Comparison of ENCODE assay signal across 8 cellular contexts in genomic region chr20:2663887-2664719, GRCh38. TPM values are rescaled to one million over a fixed set of nuclear protein-coding genes. Genes with fewer than 3 reads are reported as not detected.
A peak's percentile ranks its signal among the peaks of the same experiment; 100 is the strongest.
DNase-seq lines count a peak whose midpoint lies in the region; ATAC-seq and TF ChIP-seq lines count a peak whose summit lies in the region.

Gene IDH3B (minus strand): TSS chr20:2664216. CDS start chr20:2664188, 28 bp downstream.

- H3K27ac ChIP-seq in ascending aorta (peak within 1 kb of the TSS; percentile 82 to 86), right cardiac atrium (ENCODE audit: low read length) (peak within 1 kb of the TSS; percentile 92), vagina (peak within 1 kb of the TSS; percentile 88)

- H3K4me3 ChIP-seq in ascending aorta (peak within 1 kb of the TSS; percentile 77 to 81), right cardiac atrium (ENCODE audit: low read length) (peak within 1 kb of the TSS; percentile 86), vagina (peak within 1 kb of the TSS; percentile 75 to 92)

- H3K27ac Mint-ChIP-seq in T-helper 2 cell treated with Interferon-gamma antibody and Interleukin-4, amounts not matched to agents 5 μg/mL and 100 μg/mL, for 36 hours = peak within 1 kb of the TSS; percentile 91

- H3K27me3 ChIP-seq in ascending aorta (no peaks in the 10 kb centered on the region), right cardiac atrium (ENCODE audit: control insufficient read depth, insufficient read depth) (no peaks in the 10 kb centered on the region), vagina (no peaks in the 10 kb centered on the region)

- H3K36me3 Mint-ChIP-seq in T-helper 2 cell treated with Interferon-gamma antibody and Interleukin-4, amounts not matched to agents 5 μg/mL and 100 μg/mL, for 36 hours (ENCODE audit: low read depth) = peaks cover 35% of the 10 kb centered on the region

- ATAC-seq in HG02938 (IDR thresholded peaks at IDR 0.05; ENCODE audit: unreplicated experiment) (peak; percentile 91), right cardiac atrium (peak; percentile 97)

- peak; percentile 84 for TF ChIP-seq POLR2A in GM15510 (IDR thresholded peaks at IDR 0.05; ENCODE audit: borderline replicate concordance, extremely low read depth, insufficient read length)
- TF ChIP-seq POLR2A in vagina (IDR thresholded peaks at IDR 0.05) = peak in 1 of 2 donors; percentile 78

- peaks cover 7% of the 10 kb centered on the region for H3K27me3 Mint-ChIP-seq in T-helper 2 cell treated with Interferon-gamma antibody and Interleukin-4, amounts not matched to agents 5 μg/mL and 100 μg/mL, for 36 hours (ENCODE audit: low read depth)

- H3K4me1 ChIP-seq in ascending aorta (peaks cover 3 to 10% of the 10 kb centered on the region in 2 donors), right cardiac atrium (ENCODE audit: control insufficient read depth, insufficient read depth, low read length) (no peaks in the 10 kb centered on the region), vagina (peaks cover 18% of the 10 kb centered on the region)

- H3K36me3 ChIP-seq in ascending aorta (peaks cover 19 to 35% of the 10 kb centered on the region in 2 donors), vagina (peaks cover 4 to 34% of the 10 kb centered on the region in 2 donors)

- intact Hi-C loops in ascending aorta (cut with DNase I) (loop anchor here (1.0 to 10.0 kb wide), 3 partner anchors 12 to 381 kb away; partner anchors contain the start of genes GNRH2, MRPS26 and NOP56), right cardiac atrium (cut with DNase I) (no loop called here), vagina (cut with DNase I) (no loop called here)

- peaks cover 14% of the 10 kb centered on the region for H3K4me1 Mint-ChIP-seq in T-helper 2 cell treated with Interferon-gamma antibody and Interleukin-4, amounts not matched to agents 5 μg/mL and 100 μg/mL, for 36 hours (ENCODE audit: low read depth)

- WGBS in right cardiac atrium = 8% methylated on average over 49 of the region's 49 CpGs

- TF ChIP-seq CTCF in ascending aorta (IDR thresholded peaks at IDR 0.05) (no peak), vagina (IDR thresholded peaks at IDR 0.05) (no peak)

- H3K9me3 Mint-ChIP-seq in T-helper 2 cell treated with Interferon-gamma antibody and Interleukin-4, amounts not matched to agents 5 μg/mL and 100 μg/mL, for 36 hours = no peaks in the 10 kb centered on the region

- H3K9me3 ChIP-seq in ascending aorta (no peaks in the 10 kb centered on the region), right cardiac atrium (ENCODE audit: control insufficient read depth, low read length) (no peaks in the 10 kb centered on the region), vagina (no peaks in the 10 kb centered on the region)

- peak within 1 kb of the TSS; percentile 77 for H3K4me3 Mint-ChIP-seq in T-helper 2 cell treated with Interferon-gamma antibody and Interleukin-4, amounts not matched to agents 5 μg/mL and 100 μg/mL, for 36 hours

- DNase-seq in NCI-H187 treated with DMSO at 0.1 percent for 48 hours (lab: John Stamatoyannopoulos, UW) = peak; percentile 76
- peak; percentile 93 for DNase-seq in T-helper 2 cell treated with Interferon-gamma antibody and Interleukin-4, amounts not matched to agents 5 μg/mL and 100 μg/mL, for 36 hours (ENCODE audit: low spot score)
- DNase-seq in ascending aorta (ENCODE audit: low spot score in 2 of 2) = peak; percentile 80 to 97
- DNase-seq in right cardiac atrium = peak; percentile 91 to 97 (median 96)
- DNase-seq in putamen (ENCODE audit: low spot score) = peak; percentile 91
- DNase-seq in vagina (ENCODE audit: extremely low spot score in 2 of 2) = peak in 1 of 2 donors; percentile 94

RNA-seq across cellular contexts. Expression of gene IDH3B, which starts in this region (rescaled TPM):
- total RNA-seq in ascending aorta (24.9 TPM), right cardiac atrium (100 to 1,000 TPM; 146 to 166 (median 150) TPM), vagina (71.0 TPM)
- 158 TPM for polyA plus RNA-seq in right cardiac atrium
